18 cellular contexts compared by ENCODE assay signal in genomic region chr6:167877994-167878779, GRCh38. TPM values are rescaled to one million over a fixed set of nuclear protein-coding genes. Genes with fewer than 3 reads are reported as not detected.
DNase-seq lines count a peak whose midpoint lies in the region; ATAC-seq and TF ChIP-seq lines count a peak whose summit lies in the region.
"Had no signal": no experiment of that assay in that cellular context is flagged by ENCODE, and none has a peak within 500 bp of the region (broad histone marks: within the 10 kb centered on the region; RNA-seq: fewer than 3 reads in every experiment).

No MANE protein-coding gene starts in this region.

- no CpG with 5 or more reads among the region's 9 CpGs for WGBS in mesendoderm (ENCODE audit: extremely low coverage, insufficient coverage, low lambda C conversion rate)

- H3K36me3 Mint-ChIP-seq in GM23338 (ENCODE audit: low read depth) (peaks cover 59% of the 10 kb centered on the region), WTC11 (peaks cover 55% of the 10 kb centered on the region), glutamatergic neuron (ENCODE audit: unreplicated experiment) (peaks cover 6% of the 10 kb centered on the region)
- H3K36me3 Mint-ChIP-seq: CD8-positive, alpha-beta T cell had no signal

- no peak overlapping the region for H2AFZ ChIP-seq in GM23338

- no peak overlapping the region for H3K27ac ChIP-seq in GM23338 (ENCODE audit: low read depth)
- no peak overlapping the region for H3K27ac ChIP-seq in mesendoderm (ENCODE audit: low read depth, low read length)
- H3K27ac ChIP-seq: BLaER1 treated with 17β-estradiol and CSF1 and Interleukin-3, amounts not matched to agents 10 nM and 100 nM had no signal

- H3K4me3 ChIP-seq in GM23338 = no peak overlapping the region
- no peak overlapping the region for H3K4me3 ChIP-seq in mesendoderm (ENCODE audit: low read length)
- H3K4me3 ChIP-seq: BLaER1 treated with 17β-estradiol and CSF1 and Interleukin-3, amounts not matched to agents 10 nM and 100 nM; GM12878; HAP-1 had no signal

- H3K4ac ChIP-seq in mesendoderm (ENCODE audit: low read depth, low read length) = no peak overlapping the region

- H3K23ac ChIP-seq in mesendoderm (ENCODE audit: low read length) = no peak overlapping the region

- POLR2A ChIA-PET in WTC11 (lab: Charles Lee) = no interaction called here

- H3K9me3 Mint-ChIP-seq in GM23338 (no peaks in the 10 kb centered on the region), WTC11 (no peaks in the 10 kb centered on the region), glutamatergic neuron (ENCODE audit: unreplicated experiment) (peaks cover 5% of the 10 kb centered on the region)
- H3K9me3 Mint-ChIP-seq: CD8-positive, alpha-beta T cell had no signal

- H2AK5ac ChIP-seq in mesendoderm (ENCODE audit: low read length) = no peak overlapping the region

- H2BK120ac ChIP-seq in mesendoderm (ENCODE audit: low read depth, low read length) = no peak overlapping the region

- H3K27me3 ChIP-seq in GM23338 (ENCODE audit: insufficient read depth) (no peaks in the 10 kb centered on the region), mesendoderm (ENCODE audit: insufficient read depth, low read length, poor library complexity) (no peaks in the 10 kb centered on the region)
- H3K27me3 ChIP-seq: BLaER1 treated with 17β-estradiol and CSF1 and Interleukin-3, amounts not matched to agents 10 nM and 100 nM had no signal

- ATAC-seq in GM23338 (no peak), WTC11 (no peak), HG03439 (IDR thresholded peaks at IDR 0.05; ENCODE audit: unreplicated experiment) (no peak)
- ATAC-seq: CD8-positive, alpha-beta T cell; GM12878 had no signal

- H3K4me3 Mint-ChIP-seq in GM23338 = no peak overlapping the region
- no peak overlapping the region for H3K4me3 Mint-ChIP-seq in WTC11
- H3K4me3 Mint-ChIP-seq in glutamatergic neuron (ENCODE audit: unreplicated experiment) = no peak overlapping the region
- H3K4me3 Mint-ChIP-seq: B cell; CD8-positive, alpha-beta T cell had no signal

- no peak overlapping the region for H2BK5ac ChIP-seq in mesendoderm (ENCODE audit: low read length)

- no peak overlapping the region for H3K4me2 ChIP-seq in GM23338
- no peak overlapping the region for H3K4me2 ChIP-seq in mesendoderm (ENCODE audit: low read length)
- H3K4me2 ChIP-seq: BLaER1 treated with 17β-estradiol and CSF1 and Interleukin-3, amounts not matched to agents 10 nM and 100 nM had no signal

- no peak for TF ChIP-seq CTCF in GM23338 (conservative IDR thresholded peaks at IDR 0.05; ENCODE audit: low read depth in 2 of 2)
- TF ChIP-seq CTCF in WTC11 (IDR thresholded peaks at IDR 0.05) = no peak
- TF ChIP-seq CTCF in glutamatergic neuron (IDR thresholded peaks at IDR 0.05; ENCODE audit: partially characterized antibody, unreplicated experiment) = no peak

- DNase-seq in GM23338 (ENCODE audit: low spot score) (no peak), WTC11 (ENCODE audit: low spot score) (no peak), glutamatergic neuron (no peak), mesendoderm (no peak), NCI-H345 treated with DMSO at 0.1 percent for 48 hours (lab: John Stamatoyannopoulos, UW; ENCODE audit: unreplicated experiment) (no peak), DMS 273 treated with DMSO at 0.1 percent for 48 hours (lab: John Stamatoyannopoulos, UW) (no peak), AG20443 (ENCODE audit: low spot score) (no peak)
- DNase-seq: 8988T; Calu3; CD8-positive, alpha-beta T cell; DMS53; DND-41; EL had no signal

- peak overlapping the region; percentile 11; the same call in 1 of the 2 replicates for H3K27ac Mint-ChIP-seq in GM23338
- H3K27ac Mint-ChIP-seq in WTC11 = peak overlapping the region; percentile 82
- peak overlapping the region; percentile 9 for H3K27ac Mint-ChIP-seq in glutamatergic neuron (ENCODE audit: unreplicated experiment)
- H3K27ac Mint-ChIP-seq: B cell; CD8-positive, alpha-beta T cell had no signal

- H3K9me2 ChIP-seq in GM23338 (ENCODE audit: insufficient read depth) = no peaks in the 10 kb centered on the region

- H3K4me1 Mint-ChIP-seq in GM23338 (peaks cover 34% of the 10 kb centered on the region), WTC11 (peaks cover 29% of the 10 kb centered on the region), glutamatergic neuron (ENCODE audit: low read depth, unreplicated experiment) (peaks cover 18% of the 10 kb centered on the region)
- H3K4me1 Mint-ChIP-seq: B cell had no signal

- no peak overlapping the region for H3K56ac ChIP-seq in mesendoderm (ENCODE audit: low read length)

- H4K5ac ChIP-seq in mesendoderm (ENCODE audit: low read length) = no peak overlapping the region

- H4K8ac ChIP-seq in mesendoderm (ENCODE audit: low read depth, low read length) = no peak overlapping the region

- H2BK15ac ChIP-seq in mesendoderm (replicated peaks; ENCODE audit: low read depth) = no peak overlapping the region

- H3K4me1 ChIP-seq in GM23338 (ENCODE audit: insufficient read depth) = peaks cover 22% of the 10 kb centered on the region
- peaks cover 4% of the 10 kb centered on the region for H3K4me1 ChIP-seq in mesendoderm (ENCODE audit: control insufficient read depth, low read depth, low read length)

- H4K20me1 ChIP-seq in GM23338 (replicated peaks; ENCODE audit: insufficient read depth) = peaks cover 3% of the 10 kb centered on the region; the same call in 1 of the 2 replicates

- H3K9ac ChIP-seq in mesendoderm (ENCODE audit: low read length) = no peak overlapping the region
- H3K9ac ChIP-seq: BLaER1 treated with 17β-estradiol and CSF1 and Interleukin-3, amounts not matched to agents 10 nM and 100 nM had no signal

- H3K36me3 ChIP-seq in GM23338 (ENCODE audit: insufficient read depth) = peaks cover 13% of the 10 kb centered on the region; the same call in 1 of the 2 replicates
- H3K36me3 ChIP-seq in mesendoderm (ENCODE audit: control insufficient read depth, insufficient read depth, low read length) = peaks cover 4% of the 10 kb centered on the region

- H3K79me2 ChIP-seq in GM23338 (replicated peaks; ENCODE audit: insufficient read depth) (0 out of 2 replicates have a peak, but pooled peaks cover 4% of the 10 kb centered on the region), mesendoderm (ENCODE audit: control insufficient read depth, insufficient read depth, low read length) (no peaks in the 10 kb centered on the region)

- peak overlapping the region; percentile 64 for H3K18ac ChIP-seq in mesendoderm (ENCODE audit: low read length)

- no peaks in the 10 kb centered on the region for H3F3A ChIP-seq in GM23338 (replicated peaks; ENCODE audit: low read depth)

- H3K27me3 Mint-ChIP-seq in GM23338 (ENCODE audit: insufficient read depth, low read depth, poor library complexity) (no peaks in the 10 kb centered on the region), WTC11 (ENCODE audit: low read depth) (no peaks in the 10 kb centered on the region), glutamatergic neuron (ENCODE audit: unreplicated experiment) (no peaks in the 10 kb centered on the region)
- H3K27me3 Mint-ChIP-seq: B cell had no signal

- CTCF ChIA-PET in WTC11 (lab: Charles Lee) = no interaction called here

- peaks cover 5% of the 10 kb centered on the region for H3K79me1 ChIP-seq in mesendoderm (ENCODE audit: low read length)

TF ChIP-seq in GM23338, 12 proteins besides CTCF, POLR2A, EP300 and RAD21 (continues in another document):
- TF ChIP-seq STAT1 (IDR thresholded peaks at IDR 0.05; ENCODE audit: unreplicated experiment) = no peak
- TF ChIP-seq EZH2 (IDR thresholded peaks at IDR 0.05; ENCODE audit: low read depth, unreplicated experiment) = no peak
- no peak for TF ChIP-seq ZNF114 (CRISPR knock-in tag; IDR thresholded peaks at IDR 0.05)

TF ChIP-seq in WTC11, 78 proteins besides CTCF, POLR2A, EP300 and RAD21 (continues in another document):
- TF ChIP-seq ZNF263 (CRISPR knock-in tag; IDR thresholded peaks at IDR 0.05; ENCODE audit: low read depth) (no peak), GRHL2 (CRISPR knock-in tag; IDR thresholded peaks at IDR 0.05; ENCODE audit: insufficient replicate concordance, severe bottlenecking) (no peak), ZNF671 (CRISPR knock-in tag; IDR thresholded peaks at IDR 0.05) (no peak), MLX (CRISPR knock-in tag; IDR thresholded peaks at IDR 0.05) (no peak), ZNF425 (CRISPR knock-in tag; conservative IDR thresholded peaks at IDR 0.05) (no peak)

RNA-seq across cellular contexts. Expression of gene AFDN, which starts 51.5 kb away (rescaled TPM):
- total RNA-seq in GM23338 (2014; rRNA removed; shearing (Covaris generic)) = 200 and 208 TPM in 2 replicates
- 66.9 and 78.4 TPM in 2 replicates for polyA plus RNA-seq in GM23338 (2016; fragmentation: Nextera tagmentation; extraction: Ambion mirVana)
- 181 to 182 TPM (median 182 TPM) in 3 replicates for total RNA-seq in WTC11 (2021)
- total RNA-seq in glutamatergic neuron (ENCODE audit: unreplicated experiment) = 552 TPM
- polyA plus RNA-seq in mesendoderm (2013, experiment 1 of 2) = 115 TPM
- 113 TPM for polyA plus RNA-seq in mesendoderm (2013, experiment 2 of 2)

Comparison
In these comparisons a context has a peak if more than half of its experiments do, and no peak if none do; other contexts are left out.
1. H3K27ac Mint-ChIP-seq: peak in every context shown above with its lines; median percentile 82 in WTC11; 11 in GM23338; 9 in glutamatergic neuron.